Comparison of ENCODE assay signal across 23 cellular contexts in genomic region chr10:72895236-72895850, GRCh38. TPM values are rescaled to one million over a fixed set of nuclear protein-coding genes. Genes with fewer than 3 reads are reported as not detected.
DNase-seq lines count a peak whose midpoint lies in the region; ATAC-seq, FAIRE-seq and TF ChIP-seq lines count a peak whose summit lies in the region.
"Had no signal": no experiment of that assay in that cellular context is flagged by ENCODE, and none has a peak within 500 bp of the region (broad histone marks: within the 10 kb centered on the region; RNA-seq: fewer than 3 reads in every experiment).

No MANE protein-coding gene starts in this region.

- H3K27me3 Mint-ChIP-seq in GM23338 (ENCODE audit: insufficient read depth, low read depth, poor library complexity) (peaks cover 1% of the 10 kb centered on the region), H9 (ENCODE audit: low read depth) (no peaks in the 10 kb centered on the region)

- BruUV-seq in K562 (replicated peaks; lab: Mats Ljungman, UMichigan) = no TSS peak

- no peak overlapping the region; the same call in 1 of the 2 replicates for H2AFZ ChIP-seq in GM23338
- no peak overlapping the region for H2AFZ ChIP-seq in H9 (ENCODE audit: low read length)
- H2AFZ ChIP-seq in K562 (ENCODE audit: low read depth, low read length) = no peak overlapping the region

- H3K23ac ChIP-seq in H9 (ENCODE audit: insufficient read length, low read depth, low read length) = no peak overlapping the region

- H2BK20ac ChIP-seq in H9 (ENCODE audit: low read depth, low read length, poor library complexity, severe bottlenecking) = no peak overlapping the region

- TF ChIP-seq POLR2A in K562 (conservative IDR thresholded peaks at IDR 0.05) = no peak

- TF ChIP-seq CTCF in GM23338 (conservative IDR thresholded peaks at IDR 0.05; ENCODE audit: low read depth in 2 of 2) = no peak
- TF ChIP-seq CTCF in H9 (conservative IDR thresholded peaks at IDR 0.05) = no peak
- no peak for TF ChIP-seq CTCF in K562 (IDR thresholded peaks at IDR 0.05 in 2 of 3, conservative IDR thresholded peaks at IDR 0.05 in 1 of 3; ENCODE audit: insufficient read depth in 2 of 3, low read depth in 1 of 3, low read length in 3 of 3)
- TF ChIP-seq CTCF in liver (IDR thresholded peaks at IDR 0.05; ENCODE audit: low read depth, low read length, missing input control) = no peak
- no peak for TF ChIP-seq CTCF in ascending aorta (IDR thresholded peaks at IDR 0.05)

- no peaks in the 10 kb centered on the region for H3K9me2 ChIP-seq in GM23338 (ENCODE audit: insufficient read depth)

- H3K36me3 Mint-ChIP-seq in GM23338 (ENCODE audit: low read depth) (no peaks in the 10 kb centered on the region), H9 (ENCODE audit: insufficient read depth in 1 of 3, low read depth in 3 of 3) (no peaks in the 10 kb centered on the region)
- H3K36me3 Mint-ChIP-seq: CD4-positive, CD25-positive, alpha-beta regulatory T cell; CD8-positive, alpha-beta memory T cell had no signal

- no peak overlapping the region for H4K8ac ChIP-seq in H9 (replicated peaks; ENCODE audit: insufficient read length, low read depth, low read length)

- no peak overlapping the region for H2BK5ac ChIP-seq in H9 (ENCODE audit: insufficient read length, low read length)

- WGBS in H9 (ENCODE audit: extremely low coverage, insufficient read length, low lambda C conversion rate) = 100% methylated on average over 2 of the region's 11 CpGs
- WGBS in K562 (ENCODE audit: insufficient coverage, low coverage, missing lambda C conversion rate) = 18% methylated on average over 11 of the region's 11 CpGs
- WGBS in liver = 82% methylated on average over 11 of the region's 11 CpGs

- no peaks in the 10 kb centered on the region for H3F3A ChIP-seq in GM23338 (replicated peaks; ENCODE audit: low read depth)

- H3K79me2 ChIP-seq in GM23338 (replicated peaks; ENCODE audit: insufficient read depth) (no peaks in the 10 kb centered on the region), H9 (ENCODE audit: insufficient read depth, low read length) (no peaks in the 10 kb centered on the region), K562 (ENCODE audit: control insufficient read depth, insufficient read depth, low read length) (no peaks in the 10 kb centered on the region)

- no peak overlapping the region for H2AK5ac ChIP-seq in H9 (ENCODE audit: insufficient read length, low read length)

- H3K79me1 ChIP-seq in H9 (ENCODE audit: insufficient read depth, low read depth, low read length, poor library complexity, severe bottlenecking) = no peaks in the 10 kb centered on the region

- DNase-seq in GM23338 (ENCODE audit: low spot score) (peak; percentile 8), H9 (no peak), K562 (ENCODE audit: extremely low read depth in 1 of 4, low spot score in 3 of 4) (no peak), midbrain (lab: John Stamatoyannopoulos, UW) (no peak), ascending aorta (ENCODE audit: low spot score in 2 of 2) (no peak)
- no peak for DNase-seq in effector CD8-positive, alpha-beta T cell (lab: John Stamatoyannopoulos, UW)
- DNase-seq: ACHN; BE2C; C1 segment of cervical spinal cord; CD4-positive, CD25-positive, alpha-beta regulatory T cell; CD8-positive, alpha-beta memory T cell; COR-L47; DMS79 treated with DMSO at 0.1 percent for 48 hours; GF-D8; HCEC 1CT; HFFc6; IMR-90; KG1 had no signal

- H3K9me1 ChIP-seq in K562 (ENCODE audit: control insufficient read depth, insufficient read depth, low read length) = no peaks in the 10 kb centered on the region

- H3K4me3 ChIP-seq in GM23338 (no peak overlapping the region), K562 (no peak overlapping the region), liver (ENCODE audit: low read depth in 1 of 3, low read length in 3 of 3) (peak overlapping the region; percentile 3 to 39 (median 14)), ascending aorta (no peak overlapping the region)

- no peak overlapping the region for H4K91ac ChIP-seq in H9 (ENCODE audit: insufficient read length, low read depth, low read length)

- TF ChIP-seq EP300 in K562 (IDR thresholded peaks at IDR 0.05; ENCODE audit: low read length) = no peak

- H3K4me2 ChIP-seq in GM23338 = no peak overlapping the region
- H3K4me2 ChIP-seq in H9 (ENCODE audit: insufficient read depth, insufficient read length, low read length) = no peak overlapping the region
- H3K4me2 ChIP-seq in K562 (ENCODE audit: insufficient read depth, low read length) = no peak overlapping the region

- no peak overlapping the region for H3K27ac Mint-ChIP-seq in GM23338
- peak overlapping the region in 1 of 3 experiments; percentile 26; a peak in 1 of 7 replicates for H3K27ac Mint-ChIP-seq in H9
- H3K27ac Mint-ChIP-seq: CD4-positive, CD25-positive, alpha-beta regulatory T cell; HFFc6 had no signal

- H3K9ac ChIP-seq in H9 (ENCODE audit: extremely low read depth, insufficient read length, low read length) = no peak overlapping the region
- H3K9ac ChIP-seq in K562 (ENCODE audit: insufficient read depth in 1 of 2, low read depth in 2 of 2, low read length in 2 of 2) = no peak overlapping the region
- peak overlapping the region in 1 of 2 donors; percentile 36 for H3K9ac ChIP-seq in liver (ENCODE audit: low read depth in 1 of 2, low read length in 2 of 2)

- H3K23me2 ChIP-seq in H9 (ENCODE audit: insufficient read length, low read depth, low read length, poor library complexity, severe bottlenecking) = no peaks in the 10 kb centered on the region

- no peaks in the 10 kb centered on the region for H3K9me3 ChIP-seq in H9 (ENCODE audit: control insufficient read depth, low read depth, low read length)
- H3K9me3 ChIP-seq in K562 (replicated peaks; ENCODE audit: control insufficient read depth, insufficient read depth, low read depth, low read length) = no peaks in the 10 kb centered on the region
- H3K9me3 ChIP-seq in liver (ENCODE audit: control insufficient read depth in 4 of 4, low read length in 3 of 4) = no peaks in the 10 kb centered on the region
- no peaks in the 10 kb centered on the region for H3K9me3 ChIP-seq in ascending aorta
- H3K9me3 ChIP-seq: BE2C had no signal

- H2BK12ac ChIP-seq in H9 (ENCODE audit: insufficient read length, low read depth, low read length) = no peak overlapping the region

- H2BK15ac ChIP-seq in H9 (ENCODE audit: low read depth, low read length) = no peak overlapping the region

- H4K20me1 ChIP-seq in GM23338 (replicated peaks; ENCODE audit: insufficient read depth) (no peaks in the 10 kb centered on the region), H9 (ENCODE audit: control insufficient read depth, insufficient read depth, insufficient read length) (no peaks in the 10 kb centered on the region), K562 (replicated peaks; ENCODE audit: control insufficient read depth, insufficient read depth, low read length) (no peaks in the 10 kb centered on the region)

- FAIRE-seq in K562 (lab: Jason Lieb, UNC) = no peak
- FAIRE-seq: A204.1 had no signal

- H3K4me1 ChIP-seq in GM23338 (ENCODE audit: insufficient read depth) (no peaks in the 10 kb centered on the region), H9 (ENCODE audit: insufficient read depth, low read length) (peaks cover 3% of the 10 kb centered on the region; the same call in 1 of the 2 replicates), K562 (replicated peaks in 1 of 2; ENCODE audit: control insufficient read depth in 2 of 2, insufficient read depth in 2 of 2, low read length in 2 of 2) (peaks cover 0 to 5% of the 10 kb centered on the region in 2 experiments; a peak in 3 of 5 replicates), liver (ENCODE audit: control insufficient read depth in 4 of 4, insufficient read depth in 4 of 4, low read length in 3 of 4) (peaks cover 0 to 8% (median 7%) of the 10 kb centered on the region in 4 donors), ascending aorta (no peaks in the 10 kb centered on the region)
- H3K4me1 ChIP-seq: BE2C had no signal

- no peak overlapping the region for H2BK120ac ChIP-seq in H9 (ENCODE audit: low read depth, low read length, poor library complexity, severe bottlenecking)

- H3K9me3 Mint-ChIP-seq in GM23338 = no peaks in the 10 kb centered on the region
- no peaks in the 10 kb centered on the region; a peak in 1 of 5 replicates for H3K9me3 Mint-ChIP-seq in H9
- H3K9me3 Mint-ChIP-seq: CD8-positive, alpha-beta memory T cell; HFFc6 had no signal

- in situ Hi-C loops in K562 (cut with MboI) = no loop called here

- no peak overlapping the region for H3K18ac ChIP-seq in H9 (ENCODE audit: insufficient read length, low read depth, low read length)

- ATAC-seq in GM23338 (no peak), K562 (no peak)

- no peak overlapping the region for H3T11ph ChIP-seq in H9 (ENCODE audit: low read length)

- no peak overlapping the region for H3K27ac ChIP-seq in GM23338 (ENCODE audit: low read depth)
- no peak overlapping the region for H3K27ac ChIP-seq in H9 (ENCODE audit: insufficient read length, low read depth, low read length)
- no peak overlapping the region for H3K27ac ChIP-seq in K562 (ENCODE audit: extremely low read depth, low read depth, low read length)
- H3K27ac ChIP-seq in liver (ENCODE audit: low read depth in 1 of 2, low read length in 2 of 2) = peak overlapping the region in 1 of 2 donors; percentile 33
- H3K27ac ChIP-seq in ascending aorta = no peak overlapping the region
- H3K27ac ChIP-seq: HL-60 had no signal

- H4K5ac ChIP-seq in H9 (ENCODE audit: insufficient read length, low read depth, low read length) = no peak overlapping the region

- H3K56ac ChIP-seq in H9 (ENCODE audit: insufficient read length, low read depth, low read length) = no peak overlapping the region

- H3K4me3 Mint-ChIP-seq in GM23338 (no peak overlapping the region), H9 (no peak overlapping the region)
- H3K4me3 Mint-ChIP-seq: CD4-positive, CD25-positive, alpha-beta regulatory T cell; CD8-positive, alpha-beta memory T cell; HFFc6 had no signal

- 0 out of 2 replicates have a peak overlapping the region, but pooled peaks have one; percentile 6 for H3K14ac ChIP-seq in H9 (ENCODE audit: insufficient read depth, low read length)

- TF ChIP-seq RAD21 in K562 (CRISPR knock-in tag; conservative IDR thresholded peaks at IDR 0.05 in 1 of 2, IDR thresholded peaks at IDR 0.05 in 1 of 2) = no peak
- no peak for TF ChIP-seq RAD21 in liver (IDR thresholded peaks at IDR 0.05)

- CTCF ChIA-PET in K562 (lab: Yijun Ruan, JAX; ENCODE audit: low intra/inter-chr PET ratio) = no interaction called here

- H3K4me1 Mint-ChIP-seq in GM23338 (no peaks in the 10 kb centered on the region), H9 (no peaks in the 10 kb centered on the region)
- H3K4me1 Mint-ChIP-seq: CD4-positive, CD25-positive, alpha-beta regulatory T cell; CD8-positive, alpha-beta memory T cell had no signal

- H3K4ac ChIP-seq in H9 (ENCODE audit: low read depth, low read length) = no peak overlapping the region

- intact Hi-C loops in K562 (cut with micrococcal nuclease) (no loop called here), ascending aorta (cut with DNase I) (no loop called here)

- H3K36me3 ChIP-seq in GM23338 (ENCODE audit: insufficient read depth) (no peaks in the 10 kb centered on the region), K562 (ENCODE audit: control insufficient read depth, insufficient read depth, low read length) (no peaks in the 10 kb centered on the region), liver (ENCODE audit: control insufficient read depth in 4 of 4, insufficient read depth in 3 of 4, low read depth in 1 of 4, low read length in 3 of 4) (no peaks in the 10 kb centered on the region), ascending aorta (no peaks in the 10 kb centered on the region)
- H3K36me3 ChIP-seq: BE2C had no signal

- POLR2A ChIA-PET in K562 (lab: Yijun Ruan, JAX) = interaction anchor here (0.8 kb wide), 1 partner anchor 14 kb away, joined by 3 read pairs; no protein-coding TSS in a partner anchor

- H3K27me3 ChIP-seq in GM23338 (ENCODE audit: insufficient read depth) (no peaks in the 10 kb centered on the region), H9 (ENCODE audit: insufficient read depth, low read length) (no peaks in the 10 kb centered on the region), K562 (ENCODE audit: control insufficient read depth in 2 of 2, insufficient read depth in 2 of 2, low read length in 2 of 2) (peaks cover 5 to 6% of the 10 kb centered on the region in 2 experiments; a peak in 4 of 5 replicates), liver (ENCODE audit: control insufficient read depth in 4 of 4, insufficient read depth in 4 of 4, low read length in 3 of 4) (no peaks in the 10 kb centered on the region), ascending aorta (no peaks in the 10 kb centered on the region)
- H3K27me3 ChIP-seq: BE2C had no signal

RNA-seq across cellular contexts. Expression of gene OIT3, which starts 1.8 kb away (rescaled TPM):
- not detected in 2 replicates for total RNA-seq in GM23338 (2014; rRNA removed; shearing (Covaris generic))
- polyA plus RNA-seq in GM23338 (2016; fragmentation: Nextera tagmentation; extraction: Ambion mirVana) (not detected in 2 replicates), K562 (2011; rRNA removed) (not detected in 2 replicates), K562 (2014; fragmentation: Illumina TruSeq; extraction: Trizol) (not detected in 2 replicates), K562 (2014; fragmentation: Nextera tagmentation; extraction: Ambion mirVana) (not detected), K562 (2014; rRNA removed) (not detected in 2 replicates), liver (10 to 100 TPM; 19.0 to 84.8 TPM)
- total RNA-seq in H9 (2021) (not detected in 2 replicates), K562 (2014; rRNA removed) (not detected in 2 replicates), K562 (2014; rRNA removed; fragmentation: Illumina TruSeq; extraction: Trizol) (not detected in 2 replicates), K562 (2015; rRNA removed; fragmentation: Illumina TruSeq; extraction: Trizol) (not detected in 2 replicates), K562 (2021) (not detected in 2 replicates), liver (10 to 100 TPM; 55.1 to 64.6 TPM), ascending aorta (not detected)
- not detected in 2 replicates for total RNA-seq in K562 (2011; cell fraction: chromatin; rRNA removed; ENCODE audit: low replicate concordance)
- total RNA-seq in K562 (2011; cell fraction: nucleolus; rRNA removed) = not detected in 2 replicates
- not detected in 2 replicates for total RNA-seq in K562 (2011; cell fraction: nucleoplasm; rRNA removed)
- not detected in 2 replicates for polyA plus RNA-seq in K562 (2011; cell fraction: cytosol; rRNA removed)
- 0.04 TPM in 1 of 2 replicates, not detected in the other for polyA plus RNA-seq in K562 (2011; cell fraction: nucleus; rRNA removed)
- 0.03 and 0.06 TPM in 2 replicates for polyA plus RNA-seq in K562 (2012)
- polyA minus RNA-seq in K562 (2011; rRNA and poly(A)+ RNA removed) = 0.15 TPM in 1 of 2 replicates, not detected in the other
- polyA minus RNA-seq in K562 (2011; cell fraction: cytosol; rRNA and poly(A)+ RNA removed) = not detected in 2 replicates
- polyA minus RNA-seq in K562 (2011; cell fraction: nucleus; rRNA and poly(A)+ RNA removed) = not detected in 2 replicates
- total RNA-seq: CD4-positive, CD25-positive, alpha-beta regulatory T cell; CD8-positive, alpha-beta memory T cell; H4; HFFc6; HT1080; IMR-90 had no signal
- polyA plus RNA-seq: CD4-positive, CD25-positive, alpha-beta regulatory T cell; CD8-positive, alpha-beta memory T cell; IMR-90 had no signal

RNA-seq across cellular contexts. Expression of gene PLA2G12B, which starts 59.3 kb away (rescaled TPM):
- not detected in 2 replicates for total RNA-seq in GM23338 (2014; rRNA removed; shearing (Covaris generic))
- polyA plus RNA-seq in GM23338 (2016; fragmentation: Nextera tagmentation; extraction: Ambion mirVana) (not detected in 2 replicates), K562 (2011; rRNA removed) (not detected in 2 replicates), K562 (2014; fragmentation: Illumina TruSeq; extraction: Trizol) (not detected in 2 replicates), K562 (2014; fragmentation: Nextera tagmentation; extraction: Ambion mirVana) (not detected), K562 (2014; rRNA removed) (not detected in 2 replicates), liver (10 to 100 TPM; 31.9 to 41.0 TPM)
- total RNA-seq in H9 (2021) (not detected in 2 replicates), K562 (2014; rRNA removed) (not detected in 2 replicates), K562 (2014; rRNA removed; fragmentation: Illumina TruSeq; extraction: Trizol) (not detected in 2 replicates), K562 (2015; rRNA removed; fragmentation: Illumina TruSeq; extraction: Trizol) (not detected in 2 replicates), K562 (2021) (not detected in 2 replicates), liver (10 to 100 TPM; 53.7 to 60.2 TPM), ascending aorta (not detected)
- not detected in 2 replicates for total RNA-seq in K562 (2011; cell fraction: chromatin; rRNA removed; ENCODE audit: low replicate concordance)
- total RNA-seq in K562 (2011; cell fraction: nucleolus; rRNA removed) = not detected in 2 replicates
- total RNA-seq in K562 (2011; cell fraction: nucleoplasm; rRNA removed) = not detected in 2 replicates
- not detected in 2 replicates for polyA plus RNA-seq in K562 (2011; cell fraction: cytosol; rRNA removed)
- polyA plus RNA-seq in K562 (2011; cell fraction: nucleus; rRNA removed) = 0.17 TPM in 1 of 2 replicates, not detected in the other
- polyA plus RNA-seq in K562 (2012) = not detected in 2 replicates
- not detected in 2 replicates for polyA minus RNA-seq in K562 (2011; rRNA and poly(A)+ RNA removed)
- not detected in 2 replicates for polyA minus RNA-seq in K562 (2011; cell fraction: cytosol; rRNA and poly(A)+ RNA removed)
- polyA minus RNA-seq in K562 (2011; cell fraction: nucleus; rRNA and poly(A)+ RNA removed) = not detected in 2 replicates
- total RNA-seq: CD4-positive, CD25-positive, alpha-beta regulatory T cell; CD8-positive, alpha-beta memory T cell; H4; HFFc6; HT1080; IMR-90 had no signal
- polyA plus RNA-seq: CD4-positive, CD25-positive, alpha-beta regulatory T cell; CD8-positive, alpha-beta memory T cell; IMR-90 had no signal

Comparison
In these comparisons a context has a peak if more than half of its experiments do, and no peak if none do; other contexts are left out.
1. H3K4me3 ChIP-seq: peak in liver (3 of 3); none in GM23338 (single experiment), K562 (single experiment) and ascending aorta (0 of 2).
2. RNA of gene OIT3, which starts 1.8 kb away (total RNA-seq): 55.1 to 64.6 TPM in liver; not detected in GM23338, not detected in H9, not detected in K562 and not detected in ascending aorta (single experiment); every median in the first group is over 10 times any median in the second.
3. RNA of gene PLA2G12B, which starts 59.3 kb away (total RNA-seq): 53.7 to 60.2 TPM in liver; not detected in GM23338, not detected in H9, not detected in K562 and not detected in ascending aorta (single experiment); every median in the first group is over 10 times any median in the second.